Comparison of ENCODE assay signal across 10 cellular contexts in genomic region chr2:135986507-135986906, GRCh38. TPM values are rescaled to one million over a fixed set of nuclear protein-coding genes. Genes with fewer than 3 reads are reported as not detected.
DNase-seq lines count a peak whose midpoint lies in the region; ATAC-seq and TF ChIP-seq lines count a peak whose summit lies in the region.
"Had no signal": no experiment of that assay in that cellular context is flagged by ENCODE, and none has a peak within 500 bp of the region (broad histone marks: within the 10 kb centered on the region; RNA-seq: fewer than 3 reads in every experiment).

No MANE protein-coding gene starts in this region.

- H3K4me1 Mint-ChIP-seq in Caco-2 (ENCODE audit: low read depth, unreplicated experiment) (no peaks in the 10 kb centered on the region), immature natural killer cell (peaks cover 19 to 33% of the 10 kb centered on the region in 2 donors)

- no peak overlapping the region for H2AFZ ChIP-seq in ACC112 (ENCODE audit: low read length, unreplicated experiment)

- H3K36me3 Mint-ChIP-seq in Caco-2 (ENCODE audit: insufficient read depth, unreplicated experiment) (peaks cover 27% of the 10 kb centered on the region), immature natural killer cell (peaks cover 0 to 5% (median 0%) of the 10 kb centered on the region in 3 donors)

- H3K4me1 ChIP-seq in ACC112 (ENCODE audit: control insufficient read depth, insufficient read depth, low read length, unreplicated experiment) (peaks cover 13% of the 10 kb centered on the region), Caco-2 (0 out of 2 replicates have a peak, but pooled peaks cover 6% of the 10 kb centered on the region)

- no peak overlapping the region for H3K27ac Mint-ChIP-seq in Caco-2 (ENCODE audit: unreplicated experiment)
- H3K27ac Mint-ChIP-seq in immature natural killer cell: peak overlapping the region; percentile 40 to 96 (median 94)

- intact Hi-C loops in Caco-2 (cut with micrococcal nuclease; ENCODE audit: unreplicated experiment) (loop anchor here (5.0 kb wide), 1 partner anchor 131 kb away; the partner anchor contains the start of gene CXCR4), left colon (cut with DNase I, micrococcal nuclease) (no loop called here)

- no peaks in the 10 kb centered on the region for H3K9me3 Mint-ChIP-seq in Caco-2 (ENCODE audit: unreplicated experiment)
- H3K9me3 Mint-ChIP-seq in immature natural killer cell: no peaks in the 10 kb centered on the region

- no peaks in the 10 kb centered on the region for H3K27me3 ChIP-seq in ACC112 (ENCODE audit: insufficient read depth, low read length)
- no peaks in the 10 kb centered on the region for H3K27me3 ChIP-seq in Caco-2 (replicated peaks; ENCODE audit: control insufficient read depth, insufficient read depth, low read length)

- BruUV-seq in Caco-2 (replicated peaks; lab: Mats Ljungman, UMichigan): no TSS peak

- H3K36me3 ChIP-seq in ACC112 (ENCODE audit: insufficient read depth, low read length) (peaks cover 12% of the 10 kb centered on the region; the same call in 1 of the 2 replicates), Caco-2 (ENCODE audit: control insufficient read depth, insufficient read depth, low read length) (peaks cover 1% of the 10 kb centered on the region; the same call in 1 of the 2 replicates)

- DNase-seq in Caco-2 (no peak), immature natural killer cell (no peak), cerebellum (ENCODE audit: low spot score) (no peak), left colon (no peak), LoVo (ENCODE audit: low spot score) (no peak), GOT3 (lab: John Stamatoyannopoulos, UW) (no peak)
- DNase-seq: foreskin melanocyte, NCI-H446 treated with DMSO at 0.1 percent for 48 hours had no signal

- ATAC-seq in left colon: no peak

- no peaks in the 10 kb centered on the region for H3K9me3 ChIP-seq in Caco-2

- TF ChIP-seq CTCF in Caco-2 (IDR thresholded peaks at IDR 0.05; ENCODE audit: insufficient read depth in 1 of 2, low read depth in 1 of 2, low read length in 1 of 2, severe bottlenecking in 1 of 2, unreplicated experiment in 1 of 2): no peak
- TF ChIP-seq CTCF in VCaP (conservative IDR thresholded peaks at IDR 0.05): no peak

- H3K4me3 ChIP-seq in ACC112 (ENCODE audit: low read depth, low read length): peak overlapping the region; percentile 85
- H3K4me3 ChIP-seq in Caco-2 (ENCODE audit: low read depth, low read length): no peak overlapping the region

- no peaks in the 10 kb centered on the region for H3K27me3 Mint-ChIP-seq in Caco-2 (ENCODE audit: insufficient read depth, unreplicated experiment)
- peaks cover 3 to 9% (median 4%) of the 10 kb centered on the region in 3 donors for H3K27me3 Mint-ChIP-seq in immature natural killer cell (ENCODE audit: low read depth in 3 of 3)

- POLR2A ChIA-PET in Caco-2 (lab: Charles Lee): no interaction called here

- H3K4me3 Mint-ChIP-seq in Caco-2 (ENCODE audit: unreplicated experiment): peak overlapping the region; percentile 97
- H3K4me3 Mint-ChIP-seq in immature natural killer cell: peak overlapping the region; percentile 91 to 97 (median 93)

- CTCF ChIA-PET in Caco-2 (lab: Charles Lee): no interaction called here

- no peak overlapping the region for H3K27ac ChIP-seq in ACC112 (ENCODE audit: low read depth, low read length)
- peak overlapping the region; percentile 99 for H3K27ac ChIP-seq in VCaP

- H3K79me2 ChIP-seq in ACC112 (ENCODE audit: control insufficient read depth, insufficient read depth, low read length, unreplicated experiment): peaks cover 34% of the 10 kb centered on the region

RNA-seq across cellular contexts. Expression of gene DARS1, which starts 1.1 kb away (rescaled TPM):
- total RNA-seq in Caco-2 (2022) (90.9 and 94.9 TPM in 2 replicates), cerebellum (57.9 TPM), left colon (10 to 100 TPM; 37.9 to 41.7 TPM)
- 100 to 1,000 TPM in 1 of 3 donors, 10 to 100 TPM in 2; 63.5 to 132 (median 86.1) TPM for polyA plus RNA-seq in immature natural killer cell
